In genomic region chr17:82698974-82699442, GRCh38 we compare ENCODE assay signal across 7 cellular contexts. TPM values are rescaled to one million over a fixed set of nuclear protein-coding genes. Genes with fewer than 3 reads are reported as not detected.
DNase-seq lines count a peak whose midpoint lies in the region; ATAC-seq and TF ChIP-seq lines count a peak whose summit lies in the region.

No MANE protein-coding gene starts in this region.

- H3K36me3 Mint-ChIP-seq in chondrocyte (ENCODE audit: low read depth) (peaks cover 6% of the 10 kb centered on the region), natural killer cell (no peaks in the 10 kb centered on the region)

- peaks cover 31% of the 10 kb centered on the region for H3K4me1 Mint-ChIP-seq in chondrocyte (ENCODE audit: low read depth)
- peaks cover 0 to 5% of the 10 kb centered on the region in 2 donors for H3K4me1 Mint-ChIP-seq in natural killer cell

- H3K4me3 ChIP-seq in HL-60 (replicated peaks; ENCODE audit: insufficient read depth, low read length) = peak overlapping the region; percentile 60

- H3K4me3 Mint-ChIP-seq in chondrocyte (ENCODE audit: unreplicated experiment) (peak overlapping the region; percentile 80), natural killer cell (peak overlapping the region; percentile 90)

- peaks cover 9% of the 10 kb centered on the region for H3K9me3 Mint-ChIP-seq in chondrocyte (ENCODE audit: low read depth)
- H3K9me3 Mint-ChIP-seq in natural killer cell = no peaks in the 10 kb centered on the region

- no peak overlapping the region for H3K27ac ChIP-seq in HL-60 (replicated peaks)

- no peaks in the 10 kb centered on the region for H3K27me3 Mint-ChIP-seq in chondrocyte (ENCODE audit: low read depth)
- H3K27me3 Mint-ChIP-seq in natural killer cell (ENCODE audit: low read depth in 2 of 2) = no peaks in the 10 kb centered on the region

- intact Hi-C loops in natural killer cell (cut with micrococcal nuclease) = no loop called here

- in situ Hi-C loops in ACHN (cut with HindIII; ENCODE audit: low pct_ligation_motif_present, low pct_unique_long_range_greater_than_20kb, low sequenced_read_pairs) = no loop called here

- peak overlapping the region; percentile 59 for H3K27ac Mint-ChIP-seq in chondrocyte (ENCODE audit: unreplicated experiment)
- H3K27ac Mint-ChIP-seq in natural killer cell = peak overlapping the region in 1 of 2 donors; percentile 59

- H3K27me3 ChIP-seq in HL-60 (ENCODE audit: insufficient read depth, poor library complexity, severe bottlenecking) = peaks cover 8% of the 10 kb centered on the region

- no peak for TF ChIP-seq CTCF in HL-60 (IDR thresholded peaks at IDR 0.05; ENCODE audit: insufficient read depth, low read length)
- no peak for TF ChIP-seq CTCF in chondrocyte (IDR thresholded peaks at IDR 0.05)
- TF ChIP-seq CTCF in natural killer cell (IDR thresholded peaks at IDR 0.05) = no peak

- DNase-seq in HL-60 (ENCODE audit: low read depth in 1 of 2, low spot score in 1 of 2) (peak in 1 of 2 experiments; percentile 5), chondrocyte (ENCODE audit: low spot score) (no peak), natural killer cell (no peak), ACHN (no peak), NOMO-1 (lab: John Stamatoyannopoulos, UW; ENCODE audit: unreplicated experiment in 2 of 2) (no peak)
- DNase-seq in stimulated activated CD4-positive, alpha-beta T cell treated with anti-CD3 and anti-CD28 coated beads, Interleukin-4, amount 100 ng/mL, for 4 hours = no peak

- ATAC-seq in GM19467 (IDR thresholded peaks at IDR 0.05; ENCODE audit: unreplicated experiment) (peak; percentile 35), natural killer cell (no peak)

RNA-seq across cellular contexts. Expression of gene RAB40B, which starts 0.5 kb away (rescaled TPM):
- total RNA-seq in chondrocyte (16.7 to 20.0 TPM (median 20.0 TPM) in 3 replicates), natural killer cell (1 to 10 TPM; 3.7 to 7.3 (median 4.0) TPM)

RNA-seq across cellular contexts. Expression of gene FN3KRP, which starts 17.5 kb away (rescaled TPM):
- total RNA-seq in chondrocyte = 23.0 to 27.4 TPM (median 23.3 TPM) in 3 replicates
- 10 to 100 TPM; 29.4 to 42.3 (median 32.0) TPM for total RNA-seq in natural killer cell

RNA-seq across cellular contexts. Expression of gene FN3K, which starts 36.4 kb away (rescaled TPM):
- total RNA-seq in chondrocyte (16.2 to 20.5 TPM (median 19.0 TPM) in 3 replicates), natural killer cell (1 to 10 TPM; 4.9 to 6.1 (median 5.5) TPM)

RNA-seq across cellular contexts. Expression of gene WDR45B, which starts 50.8 kb away (rescaled TPM):
- total RNA-seq in chondrocyte (60.4 to 70.0 TPM (median 67.8 TPM) in 3 replicates), natural killer cell (100 to 1,000 TPM in 1 of 3 donors, 10 to 100 TPM in 2; 81.8 to 112 (median 94.6) TPM)

RNA-seq across cellular contexts. Expression of gene TBCD, which starts 52.9 kb away (rescaled TPM):
- total RNA-seq in chondrocyte (53.7 to 62.9 TPM (median 59.8 TPM) in 3 replicates), natural killer cell (100 to 1,000 TPM in 2 of 3 donors, 10 to 100 TPM in 1; 92.0 to 149 (median 132) TPM)
